Comparison of ENCODE assay signal across 9 cellular contexts in the genomic region with DNA sequence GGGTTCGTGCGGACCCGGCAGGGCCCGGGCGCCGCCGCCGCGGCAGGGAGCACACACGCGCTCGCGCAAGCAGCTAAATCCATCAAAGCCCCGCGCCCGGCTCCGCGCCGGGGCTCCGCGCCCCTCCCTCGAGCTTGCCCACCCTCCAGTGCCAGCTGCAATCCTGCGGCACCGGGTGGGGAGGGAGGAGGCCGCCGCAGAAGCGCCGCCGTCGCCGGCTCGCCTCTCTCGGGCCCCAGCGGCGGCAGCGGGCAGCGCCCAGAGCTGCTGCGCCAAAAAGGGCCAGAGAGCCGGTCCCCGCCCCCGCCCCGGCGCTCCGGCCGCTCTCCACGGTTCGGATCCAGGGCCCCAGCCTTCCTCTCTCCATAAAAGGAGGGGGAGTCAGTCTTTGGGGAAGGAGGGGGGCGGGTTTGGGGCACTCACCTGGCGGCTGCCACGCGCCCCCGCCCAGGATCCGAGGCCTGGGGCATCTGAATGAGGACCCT. TPM values are rescaled to one million over a fixed set of nuclear protein-coding genes. Genes with fewer than 3 reads are reported as not detected.
DNase-seq lines count a peak whose midpoint lies in the region; ATAC-seq, FAIRE-seq and TF ChIP-seq lines count a peak whose summit lies in the region.
"Had no signal": no experiment of that assay in that cellular context is flagged by ENCODE, and none has a peak within 500 bp of the region (broad histone marks: within the 10 kb centered on the region; RNA-seq: fewer than 3 reads in every experiment).

No MANE protein-coding gene starts in this region.

- no peak overlapping the region for H2BK5ac ChIP-seq in H1 (ENCODE audit: low read depth, low read length)

- no peak for FAIRE-seq in H1 (lab: Jason Lieb, UNC)

- peaks cover 0 to 5% of the 10 kb centered on the region in 2 experiments for H4K20me1 ChIP-seq in H1 (replicated peaks in 1 of 2; ENCODE audit: control insufficient read depth in 1 of 2, insufficient read depth in 2 of 2, low read length in 2 of 2)

- no peak overlapping the region for H3K14ac ChIP-seq in H1 (ENCODE audit: insufficient read length)

- POLR2A ChIA-PET in H1 (lab: Charles Lee; ENCODE audit: partially characterized antibody): interaction anchor here (0.6 to 1.9 kb wide), 8 partner anchors 10 to 1253 kb away, joined by 3 to 4 read pairs (median 3); no protein-coding TSS in a partner anchor

- no peak overlapping the region for H3K23ac ChIP-seq in H1 (ENCODE audit: insufficient read length)

- H3K4me1 ChIP-seq in RWPE2 (ENCODE audit: insufficient read depth, poor library complexity, severe bottlenecking) (peaks cover 7% of the 10 kb centered on the region), H1 (replicated peaks in 1 of 4; ENCODE audit: control insufficient read depth in 3 of 4, insufficient read depth in 4 of 4, low read length in 3 of 4) (peaks cover 0 to 26% (median 12%) of the 10 kb centered on the region in 4 experiments; a peak in 5 of 7 replicates), thyroid gland (peaks cover 39 to 44% of the 10 kb centered on the region in 2 donors)

- no peak overlapping the region for H4K91ac ChIP-seq in H1 (replicated peaks; ENCODE audit: insufficient read length, low read length)

- H3K36me3 ChIP-seq in RWPE2 (ENCODE audit: low read depth) (peaks cover 5% of the 10 kb centered on the region; the same call in 1 of the 2 replicates), H1 (ENCODE audit: control insufficient read depth in 2 of 4, insufficient read depth in 4 of 4, low read length in 3 of 4) (no peaks in the 10 kb centered on the region; a peak in 1 of 8 replicates), thyroid gland (no peaks in the 10 kb centered on the region)

- ATAC-seq in GM19372 (IDR thresholded peaks at IDR 0.05; ENCODE audit: low read depth, unreplicated experiment) (peak; percentile 16), RWPE2 (ENCODE audit: low read depth) (peak; percentile 30), HG02610 (IDR thresholded peaks at IDR 0.05; ENCODE audit: unreplicated experiment) (no peak), HG02840 (IDR thresholded peaks at IDR 0.05; ENCODE audit: low FRiP score, unreplicated experiment) (no peak)

- intact Hi-C loops in thyroid gland (cut with DNase I): loop anchor here (10.0 kb wide), 1 partner anchor 195 kb away; no protein-coding TSS in a partner anchor

- H3K27ac ChIP-seq in RWPE2 (ENCODE audit: poor library complexity, severe bottlenecking): peak overlapping the region; percentile 92
- H3K27ac ChIP-seq in H1 (ENCODE audit: low read depth, low read length): no peak overlapping the region
- peak overlapping the region in 1 of 3 donors; percentile 54 for H3K27ac ChIP-seq in thyroid gland

- H3K79me1 ChIP-seq in H1 (ENCODE audit: low read depth, low read length): no peaks in the 10 kb centered on the region

- no peak overlapping the region for H3K56ac ChIP-seq in H1 (replicated peaks; ENCODE audit: insufficient read length, low read depth, low read length)

- H4K8ac ChIP-seq in H1 (ENCODE audit: extremely low read depth, insufficient read depth, low read length): peak overlapping the region; percentile 51

- no peak overlapping the region for H2AK5ac ChIP-seq in H1 (ENCODE audit: low read depth, low read length)

- no peak overlapping the region for H2AFZ ChIP-seq in H1 (ENCODE audit: low read length)

- no peak overlapping the region for H3K9ac ChIP-seq in H1 (replicated peaks in 1 of 4; ENCODE audit: extremely low read depth in 1 of 4, low read depth in 3 of 4, low read length in 3 of 4)

- TF ChIP-seq EP300 in H1 (IDR thresholded peaks at IDR 0.05; ENCODE audit: borderline replicate concordance in 1 of 2, low read depth in 2 of 2, low read length in 2 of 2): no peak

- WGBS in H1 (ENCODE audit: extremely low coverage in 1 of 2, insufficient coverage in 1 of 2, insufficient read length in 1 of 2, insufficient replicate concordance in 2 of 2, low coverage in 1 of 2, low lambda C conversion rate in 2 of 2, missing lambda C conversion rate in 1 of 2), 2 experiments: no CpG with 5 or more reads among the region's 53 CpGs
- 8% methylated on average over 5 of the region's 53 CpGs; no CpG with 5 or more reads in 1 of the 2 donors for WGBS in thyroid gland, 2 donors

- H3K18ac ChIP-seq in H1 (ENCODE audit: extremely low read depth, low read length): peak overlapping the region; percentile 48

- DNase-seq in AG10803 (ENCODE audit: low read depth): peak; percentile 66
- no peak for DNase-seq in RWPE2 (ENCODE audit: low spot score)
- peak in 1 of 2 experiments; percentile 85 for DNase-seq in H1 (ENCODE audit: low read depth in 1 of 2, low spot score in 2 of 2)
- DNase-seq in lung microvascular endothelial cell (ENCODE audit: low read depth in 2 of 2): peak; percentile 66 to 74
- peak; percentile 45 to 52 for DNase-seq in thyroid gland
- DNase-seq: natural killer cell had no signal

- H2BK12ac ChIP-seq in H1 (ENCODE audit: low read depth, low read length): no peak overlapping the region

- H2BK15ac ChIP-seq in H1 (ENCODE audit: low read length): no peak overlapping the region

- CTCF ChIA-PET in H1 (lab: Charles Lee; ENCODE audit: partially characterized antibody): interaction anchor here (0.5 to 0.8 kb wide), 2 partner anchors 175 to 1200 kb away, joined by 3 read pairs; no protein-coding TSS in a partner anchor

- H3K23me2 ChIP-seq in H1 (ENCODE audit: low read depth, low read length): peaks cover 31% of the 10 kb centered on the region

- no peak overlapping the region for H4K5ac ChIP-seq in H1 (ENCODE audit: insufficient read length, low read depth, low read length)

- no peak overlapping the region for H3K4ac ChIP-seq in H1 (replicated peaks; ENCODE audit: insufficient read length, low read depth, low read length)

- no peak for TF ChIP-seq POLR2A in H1 (IDR thresholded peaks at IDR 0.05; ENCODE audit: control extremely low read depth in 1 of 2, low read depth in 2 of 2, low read length in 2 of 2)
- no peak for TF ChIP-seq POLR2A in thyroid gland (IDR thresholded peaks at IDR 0.05)

- H3K4me3 ChIP-seq in AG10803 (ENCODE audit: low read length) (peak overlapping the region; percentile 39), RWPE2 (ENCODE audit: severe bottlenecking) (peak overlapping the region; percentile 72), H1 (ENCODE audit: extremely low read depth in 1 of 4, insufficient read depth in 2 of 4, low read depth in 3 of 4, low read length in 4 of 4) (peak overlapping the region; percentile 35 to 63 (median 48); a peak in 7 of 8 replicates), thyroid gland (replicated peaks in 1 of 3) (peak overlapping the region in 1 of 3 donors; percentile 39)

- H3K79me2 ChIP-seq in H1 (ENCODE audit: control insufficient read depth in 1 of 2, insufficient read depth in 2 of 2, low read length in 2 of 2): peaks cover 0 to 25% of the 10 kb centered on the region in 2 experiments; a peak in 3 of 4 replicates

- H3K27me3 ChIP-seq in RWPE2 (ENCODE audit: insufficient read depth, poor library complexity, severe bottlenecking) (no peaks in the 10 kb centered on the region), H1 (replicated peaks in 1 of 4; ENCODE audit: control insufficient read depth in 3 of 4, extremely low read depth in 1 of 4, insufficient read depth in 3 of 4, low read length in 3 of 4) (peaks cover 25 to 46% (median 32%) of the 10 kb centered on the region in 4 experiments), thyroid gland (peaks cover 18% of the 10 kb centered on the region)

- H2BK20ac ChIP-seq in H1 (ENCODE audit: low read length): no peak overlapping the region

- TF ChIP-seq CTCF in AG10803 (conservative IDR thresholded peaks at IDR 0.05; ENCODE audit: low read length) (no peak), RWPE2 (IDR thresholded peaks at IDR 0.05; ENCODE audit: poor library complexity, severe bottlenecking) (no peak), H1 (IDR thresholded peaks at IDR 0.05; ENCODE audit: control extremely low read depth in 1 of 3, insufficient read depth in 1 of 3, low read depth in 1 of 3, low read length in 3 of 3) (peak in 1 of 3 experiments; percentile 4; a peak in 1 of 4 replicates), thyroid gland (IDR thresholded peaks at IDR 0.05) (peak in 3 of 6 experiments; percentile 22 to 27 (median 25))

- TF ChIP-seq RAD21 in H1 (IDR thresholded peaks at IDR 0.05 in 1 of 2, conservative IDR thresholded peaks at IDR 0.05 in 1 of 2; ENCODE audit: low read depth in 2 of 2, low read length in 2 of 2): peak in 1 of 2 experiments; percentile 17; a peak in 2 of 4 replicates

- no peak overlapping the region for H2BK120ac ChIP-seq in H1 (replicated peaks; ENCODE audit: low read depth, low read length)

- peak overlapping the region; percentile 61 to 77 for H3K4me2 ChIP-seq in H1 (ENCODE audit: insufficient read depth in 1 of 2, low read depth in 2 of 2, low read length in 2 of 2)

- H3K9me3 ChIP-seq in RWPE2 (ENCODE audit: severe bottlenecking) (no peaks in the 10 kb centered on the region), H1 (ENCODE audit: insufficient read depth in 2 of 2, low read depth in 1 of 2, low read length in 1 of 2) (no peaks in the 10 kb centered on the region), thyroid gland (no peaks in the 10 kb centered on the region)

TF ChIP-seq in H1, 55 proteins besides CTCF, POLR2A, EP300 and RAD21 (continues in another document):
- TF ChIP-seq SP1 (IDR thresholded peaks at IDR 0.05; ENCODE audit: low read depth, low read length) (no peak), SAP30 (IDR thresholded peaks at IDR 0.05; ENCODE audit: insufficient read depth, insufficient replicate concordance, low read length) (no peak), CHD1 (IDR thresholded peaks at IDR 0.05; ENCODE audit: low read depth, low read length) (no peak), ASH2L (IDR thresholded peaks at IDR 0.05; ENCODE audit: low read length) (no peak), PHF8 (conservative IDR thresholded peaks at IDR 0.05; ENCODE audit: low read depth, low read length) (peak; percentile 24; the same call in 1 of the 2 replicates), CTBP2 (IDR thresholded peaks at IDR 0.05; ENCODE audit: borderline replicate concordance, insufficient read depth, insufficient read length, low read length) (peak; percentile 66)
- TF ChIP-seq, protein P1, sequence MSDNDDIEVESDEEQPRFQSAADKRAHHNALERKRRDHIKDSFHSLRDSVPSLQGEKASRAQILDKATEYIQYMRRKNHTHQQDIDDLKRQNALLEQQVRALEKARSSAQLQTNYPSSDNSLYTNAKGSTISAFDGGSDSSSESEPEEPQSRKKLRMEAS (IDR thresholded peaks at IDR 0.05): no peak

RNA-seq across cellular contexts. Expression of a gene that starts 0.4 kb away (rescaled TPM):
- 38.0 and 43.0 TPM in 2 replicates for total RNA-seq in H1 (2021; fragmentation: NEBNext Ultra II Directional; extraction: Animal tissue kit (Norgen Biotek cat#: 25700))
- 21.1 and 22.3 TPM in 2 replicates for polyA plus RNA-seq in H1 (2011; rRNA removed)
- polyA plus RNA-seq in H1 (2011; cell fraction: cytosol; rRNA removed): 18.1 TPM
- polyA plus RNA-seq in H1 (2011; cell fraction: nucleus; rRNA removed): 42.6 TPM
- polyA plus RNA-seq in H1 (2012, experiment 1 of 2): 42.0 to 59.5 TPM (median 51.8 TPM) in 4 replicates
- polyA plus RNA-seq in H1 (2012, experiment 2 of 2): 33.3 TPM
- 34.8 TPM for polyA plus RNA-seq in H1 (2013, experiment 1 of 2)
- polyA plus RNA-seq in H1 (2013, experiment 2 of 2): 38.8 TPM
- polyA minus RNA-seq in H1 (2011; rRNA and poly(A)+ RNA removed): 46.5 and 53.1 TPM in 2 replicates
- 78.2 TPM for polyA minus RNA-seq in H1 (2011; cell fraction: cytosol; rRNA and poly(A)+ RNA removed)
- polyA minus RNA-seq in H1 (2011; cell fraction: nucleus; rRNA and poly(A)+ RNA removed): 31.0 TPM
- total RNA-seq in lung microvascular endothelial cell: 46.2 and 94.8 TPM in 2 replicates
- total RNA-seq in thyroid gland: 10 to 100 TPM in 2 of 4 donors, 1 to 10 TPM in 2; 6.6 to 20.0 (median 10.8) TPM

Comparison
In these comparisons a context has a peak if more than half of its experiments do, and no peak if none do; other contexts are left out.
1. ATAC-seq: peak in GM19372 (single experiment) and RWPE2 (single experiment); none in HG02610 (single experiment) and HG02840 (single experiment).